In genomic region chr10:132418520-132419416, GRCh38 we compare ENCODE assay signal across 8 cellular contexts. TPM values are rescaled to one million over a fixed set of nuclear protein-coding genes. Genes with fewer than 3 reads are reported as not detected.
DNase-seq lines count a peak whose midpoint lies in the region; ATAC-seq and TF ChIP-seq lines count a peak whose summit lies in the region.

No MANE protein-coding gene starts in this region.

- H3K9me3 Mint-ChIP-seq in CD14-positive monocyte, result peaks cover 0 to 2% (median 0%) of the 10 kb centered on the region in 7 donors

- peak overlapping the region; percentile 43 to 57 for H3K4me3 Mint-ChIP-seq in CD14-positive monocyte

- H3K27me3 Mint-ChIP-seq in CD14-positive monocyte (ENCODE audit: low read depth in 3 of 3), result no peaks in the 10 kb centered on the region

- H3K9me3 ChIP-seq in breast epithelium, result no peaks in the 10 kb centered on the region
- H3K9me3 ChIP-seq in mucosa of stomach (ENCODE audit: control insufficient read depth, low read length), result no peaks in the 10 kb centered on the region

- H3K4me1 ChIP-seq in breast epithelium (peaks cover 0 to 26% of the 10 kb centered on the region in 2 donors), mucosa of stomach (ENCODE audit: control insufficient read depth, insufficient read depth, low read length) (peaks cover 75% of the 10 kb centered on the region)

- H3K27me3 ChIP-seq in breast epithelium (no peaks in the 10 kb centered on the region), mucosa of stomach (ENCODE audit: control insufficient read depth, insufficient read depth, low read length) (no peaks in the 10 kb centered on the region)

- H3K27ac Mint-ChIP-seq in CD14-positive monocyte, result peak overlapping the region; percentile 79 to 92 (median 91)

- H3K4me1 Mint-ChIP-seq in CD14-positive monocyte, result peaks cover 78% of the 10 kb centered on the region

- H3K9ac ChIP-seq in mucosa of stomach (ENCODE audit: low read length), result peak overlapping the region; percentile 78

- no peaks in the 10 kb centered on the region for H3K36me3 ChIP-seq in breast epithelium
- H3K36me3 ChIP-seq in mucosa of stomach (ENCODE audit: control insufficient read depth, insufficient read depth, low read length), result peaks cover 5% of the 10 kb centered on the region

- H3K36me3 Mint-ChIP-seq in CD14-positive monocyte, result peaks cover 20 to 22% of the 10 kb centered on the region in 2 donors

- intact Hi-C loops in CD14-positive monocyte (cut with micrococcal nuclease), result no loop called here
- intact Hi-C loops in breast epithelium (cut with DNase I; ENCODE audit: low total_unique reads), result no loop called here

- no peak for TF ChIP-seq POLR2A in breast epithelium (IDR thresholded peaks at IDR 0.05)

- ATAC-seq in GM19035 (IDR thresholded peaks at IDR 0.05; ENCODE audit: unreplicated experiment), result no peak

- TF ChIP-seq CTCF in CD14-positive monocyte (IDR thresholded peaks at IDR 0.05) (no peak), breast epithelium (IDR thresholded peaks at IDR 0.05) (no peak)

- no peak overlapping the region for H3K4me3 ChIP-seq in breast epithelium
- no peak overlapping the region for H3K4me3 ChIP-seq in mucosa of stomach (ENCODE audit: low read length)

- DNase-seq in CD14-positive monocyte (ENCODE audit: low spot score) (no peak), LoVo (ENCODE audit: low spot score) (peak; percentile 27), breast epithelium (ENCODE audit: low spot score in 2 of 2) (peak in 1 of 2 donors; percentile 80), hippocampal formation (lab: John Stamatoyannopoulos, UW) (no peak), medulla oblongata (ENCODE audit: extremely low spot score) (no peak)
- no peak for DNase-seq in stimulated activated CD4-positive, alpha-beta T cell treated with anti-CD3 and anti-CD28 coated beads, Interleukin-1b, Interleukin-23, amount 100 ng/mL, for 48 hours

- H3K27ac ChIP-seq in breast epithelium, result peak overlapping the region; percentile 68 to 90

RNA-seq across cellular contexts. Expression of gene PWWP2B, which starts 21.8 kb away (rescaled TPM):
- 1 to 10 TPM; 2.4 to 2.7 TPM for polyA plus RNA-seq in CD14-positive monocyte
- 10 to 100 TPM; 10.7 to 15.5 (median 13.4) TPM for total RNA-seq in breast epithelium
